8 cellular contexts compared by ENCODE assay signal in genomic region chr15:44662478-44663409, GRCh38. TPM values are rescaled to one million over a fixed set of nuclear protein-coding genes. Genes with fewer than 3 reads are reported as not detected.
DNase-seq lines count a peak whose midpoint lies in the region; ATAC-seq, FAIRE-seq and TF ChIP-seq lines count a peak whose summit lies in the region.

No MANE protein-coding gene starts in this region.

- peak; percentile 68 for ATAC-seq in CD8-positive, alpha-beta T cell

- DNase-seq in CD8-positive, alpha-beta T cell = peak; percentile 75 to 92 (median 81)
- DNase-seq in GM20000 (ENCODE audit: low spot score) = peak; percentile 59
- peak; percentile 36 for DNase-seq in HS-27A (ENCODE audit: low read depth)
- peak; percentile 55 for DNase-seq in RCC 7860 (ENCODE audit: low spot score)
- DNase-seq in activated T-helper 2 cell treated with anti-CD3 and anti-CD28 coated beads, Interferon-gamma antibody, Interleukin-2, Interleukin-4, amounts not matched to agents 10 μg/mL and 5 μg/mL and 100 μg/mL, durations not matched to agents 14 hours and 24 hours and 36 hours (ENCODE audit: low spot score) = peak; percentile 84
- peak; percentile 28 to 70 for DNase-seq in foreskin fibroblast
- peak; percentile 85 to 90 for DNase-seq in suprapubic skin (ENCODE audit: low spot score in 2 of 2)

- H3K4me3 Mint-ChIP-seq in CD8-positive, alpha-beta T cell = peak overlapping the region; percentile 99
- H3K4me3 Mint-ChIP-seq in activated T-helper 2 cell treated with anti-CD3 and anti-CD28 coated beads, Interferon-gamma antibody, Interleukin-2, Interleukin-4, amounts not matched to agents 10 μg/mL and 5 μg/mL and 100 μg/mL, durations not matched to agents 14 hours and 24 hours and 36 hours (ENCODE audit: low read depth) = peak overlapping the region; percentile 90

- peaks cover 4% of the 10 kb centered on the region for H3K36me3 ChIP-seq in CD8-positive, alpha-beta T cell (ENCODE audit: insufficient read depth, low read length)
- peaks cover 26% of the 10 kb centered on the region for H3K36me3 ChIP-seq in neutrophil
- H3K36me3 ChIP-seq in suprapubic skin = peaks cover 22% of the 10 kb centered on the region

- peaks cover 60% of the 10 kb centered on the region for H3K4me1 Mint-ChIP-seq in CD8-positive, alpha-beta T cell (ENCODE audit: low read depth)
- H3K4me1 Mint-ChIP-seq in activated T-helper 2 cell treated with anti-CD3 and anti-CD28 coated beads, Interferon-gamma antibody, Interleukin-2, Interleukin-4, amounts not matched to agents 10 μg/mL and 5 μg/mL and 100 μg/mL, durations not matched to agents 14 hours and 24 hours and 36 hours (ENCODE audit: low read depth) = peaks cover 46% of the 10 kb centered on the region

- H3K27me3 ChIP-seq in CD8-positive, alpha-beta T cell (ENCODE audit: insufficient read depth, low read length) = no peaks in the 10 kb centered on the region
- no peaks in the 10 kb centered on the region for H3K27me3 ChIP-seq in neutrophil
- H3K27me3 ChIP-seq in suprapubic skin = no peaks in the 10 kb centered on the region

- CTCF ChIA-PET in CD8-positive, alpha-beta T cell (lab: Charles Lee) = interaction anchor here (0.7 to 8.9 kb wide), 25 partner anchors 10 to 128 kb away, joined by 3 to 282 read pairs (median 8); partner anchors contain the start of genes B2M, PATL2 and TRIM69

- no peaks in the 10 kb centered on the region for H3K9me3 ChIP-seq in CD8-positive, alpha-beta T cell (ENCODE audit: low read length)
- H3K9me3 ChIP-seq in neutrophil (no peaks in the 10 kb centered on the region), suprapubic skin (no peaks in the 10 kb centered on the region)

- peak overlapping the region; percentile 96 for H3K27ac Mint-ChIP-seq in CD8-positive, alpha-beta T cell
- H3K27ac Mint-ChIP-seq in activated T-helper 2 cell treated with anti-CD3 and anti-CD28 coated beads, Interferon-gamma antibody, Interleukin-2, Interleukin-4, amounts not matched to agents 10 μg/mL and 5 μg/mL and 100 μg/mL, durations not matched to agents 14 hours and 24 hours and 36 hours = peak overlapping the region; percentile 98

- peak overlapping the region; percentile 82 for H3K27ac ChIP-seq in CD8-positive, alpha-beta T cell (ENCODE audit: low read depth, low read length)
- H3K27ac ChIP-seq in neutrophil (peak overlapping the region; percentile 99), suprapubic skin (peak overlapping the region; percentile 94)

- TF ChIP-seq POLR2A in suprapubic skin (IDR thresholded peaks at IDR 0.05) = no peak

- no peak for TF ChIP-seq EP300 in suprapubic skin (IDR thresholded peaks at IDR 0.05)

- TF ChIP-seq CTCF in CD8-positive, alpha-beta T cell (IDR thresholded peaks at IDR 0.05) = no peak
- TF ChIP-seq CTCF in GM20000 (IDR thresholded peaks at IDR 0.05; ENCODE audit: extremely low read depth, missing control alignments) (no peak), foreskin fibroblast (IDR thresholded peaks at IDR 0.05; ENCODE audit: low read depth, low read length) (no peak), neutrophil (IDR thresholded peaks at IDR 0.05) (no peak), suprapubic skin (IDR thresholded peaks at IDR 0.05) (no peak)

- peak overlapping the region; percentile 52 for H3K4me3 ChIP-seq in CD8-positive, alpha-beta T cell (ENCODE audit: low read depth, low read length)
- H3K4me3 ChIP-seq in foreskin fibroblast (ENCODE audit: low read depth in 1 of 2, low read length in 2 of 2) = peak overlapping the region; percentile 80 to 86
- H3K4me3 ChIP-seq in neutrophil (ENCODE audit: low read depth in 1 of 2, low read length in 1 of 2) = peak overlapping the region; percentile 87 to 100
- H3K4me3 ChIP-seq in suprapubic skin = peak overlapping the region; percentile 82

- H3K27me3 Mint-ChIP-seq in CD8-positive, alpha-beta T cell (ENCODE audit: low read depth) = no peaks in the 10 kb centered on the region
- H3K27me3 Mint-ChIP-seq in activated T-helper 2 cell treated with anti-CD3 and anti-CD28 coated beads, Interferon-gamma antibody, Interleukin-2, Interleukin-4, amounts not matched to agents 10 μg/mL and 5 μg/mL and 100 μg/mL, durations not matched to agents 14 hours and 24 hours and 36 hours (ENCODE audit: low read depth) = no peaks in the 10 kb centered on the region

- H3K4me1 ChIP-seq in CD8-positive, alpha-beta T cell (ENCODE audit: insufficient read depth, low read length) = peaks cover 50% of the 10 kb centered on the region
- H3K4me1 ChIP-seq in neutrophil (ENCODE audit: control insufficient read depth in 1 of 2, insufficient read depth in 1 of 2, low read depth in 1 of 2, low read length in 1 of 2) (peaks cover 32 to 45% of the 10 kb centered on the region in 2 experiments), suprapubic skin (peaks cover 31% of the 10 kb centered on the region)

- FAIRE-seq in RCC 7860 (lab: Jason Lieb, UNC) = no peak

- H3K9me3 Mint-ChIP-seq in CD8-positive, alpha-beta T cell = no peaks in the 10 kb centered on the region
- H3K9me3 Mint-ChIP-seq in activated T-helper 2 cell treated with anti-CD3 and anti-CD28 coated beads, Interferon-gamma antibody, Interleukin-2, Interleukin-4, amounts not matched to agents 10 μg/mL and 5 μg/mL and 100 μg/mL, durations not matched to agents 14 hours and 24 hours and 36 hours = no peaks in the 10 kb centered on the region

- WGBS in suprapubic skin = 19% methylated on average over 27 of the region's 34 CpGs

- POLR2A ChIA-PET in CD8-positive, alpha-beta T cell (lab: Charles Lee) = interaction anchor here (0.8 to 35.7 kb wide), 25 partner anchors 8 to 136 kb away, joined by 3 to 1993 read pairs (median 5); partner anchors contain the start of genes B2M, EIF3J, PATL2 and TRIM69

- intact Hi-C loops in CD8-positive, alpha-beta T cell (cut with DNase I, micrococcal nuclease) = loop anchor here (1.0 to 10.0 kb wide), 9 partner anchors 21 to 238 kb away; partner anchors contain the start of genes B2M (in 2 of the 2), CTDSPL2 (in 2 of the 2), PATL2 (in 2 of the 2) and EIF3J (in 1 of the 2)
- intact Hi-C loops in activated T-helper 2 cell treated with anti-CD3 and anti-CD28 coated beads, Interferon-gamma antibody, Interleukin-2, Interleukin-4, amounts not matched to agents 10 μg/mL and 5 μg/mL and 100 μg/mL, durations not matched to agents 14 hours and 24 hours and 36 hours (cut with micrococcal nuclease) = loop anchor here (1.0 to 2.0 kb wide), 4 partner anchors 15 to 74 kb away; partner anchors contain the start of genes B2M, PATL2 and TRIM69

- peaks cover 28% of the 10 kb centered on the region for H3K36me3 Mint-ChIP-seq in CD8-positive, alpha-beta T cell
- H3K36me3 Mint-ChIP-seq in activated T-helper 2 cell treated with anti-CD3 and anti-CD28 coated beads, Interferon-gamma antibody, Interleukin-2, Interleukin-4, amounts not matched to agents 10 μg/mL and 5 μg/mL and 100 μg/mL, durations not matched to agents 14 hours and 24 hours and 36 hours (ENCODE audit: low read depth) = peaks cover 21% of the 10 kb centered on the region

RNA-seq across cellular contexts. Expression of gene SPG11, which starts 0.7 kb away (rescaled TPM):
- 10 to 100 TPM; 41.9 to 42.4 TPM for total RNA-seq in CD8-positive, alpha-beta T cell
- 71.2 and 75.8 TPM in 2 replicates for total RNA-seq in activated T-helper 2 cell treated with anti-CD3 and anti-CD28 coated beads, Interferon-gamma antibody, Interleukin-2, Interleukin-4, amounts not matched to agents 10 μg/mL and 5 μg/mL and 100 μg/mL, durations not matched to agents 14 hours and 24 hours and 36 hours
- 100 to 1,000 TPM in 1 of 4 donors, 10 to 100 TPM in 3; 65.1 to 195 (median 87.6) TPM for total RNA-seq in suprapubic skin

RNA-seq across cellular contexts. Expression of gene PATL2, which starts 48.4 kb away (rescaled TPM):
- 10 to 100 TPM; 32.8 to 35.7 TPM for total RNA-seq in CD8-positive, alpha-beta T cell
- 15.3 and 16.9 TPM in 2 replicates for total RNA-seq in activated T-helper 2 cell treated with anti-CD3 and anti-CD28 coated beads, Interferon-gamma antibody, Interleukin-2, Interleukin-4, amounts not matched to agents 10 μg/mL and 5 μg/mL and 100 μg/mL, durations not matched to agents 14 hours and 24 hours and 36 hours
- 1 to 10 TPM in 1 of 4 donors, under 1 TPM in 2, not detected in 1; 0.57 to 1.2 (median 0.86) TPM for total RNA-seq in suprapubic skin

RNA-seq across cellular contexts. Expression of gene B2M, which starts 48.6 kb away (rescaled TPM):
- total RNA-seq in CD8-positive, alpha-beta T cell = 1,000 to 10,000 TPM; 4,250 to 4,545 TPM
- 4,961 and 5,148 TPM in 2 replicates for total RNA-seq in activated T-helper 2 cell treated with anti-CD3 and anti-CD28 coated beads, Interferon-gamma antibody, Interleukin-2, Interleukin-4, amounts not matched to agents 10 μg/mL and 5 μg/mL and 100 μg/mL, durations not matched to agents 14 hours and 24 hours and 36 hours
- total RNA-seq in suprapubic skin = 1,000 to 10,000 TPM; 3,609 to 4,918 (median 4,073) TPM

Comparison
In these comparisons a context has a peak if more than half of its experiments do, and no peak if none do; other contexts are left out.
1. Peak in every context shown above with its lines: DNase-seq, ATAC-seq, H3K4me3 ChIP-seq and H3K27ac ChIP-seq.
2. DNase-seq: peak in every context shown above with its lines; median percentile 88 in suprapubic skin; 84 in activated T-helper 2 cell treated with anti-CD3 and anti-CD28 coated beads, Interferon-gamma antibody, Interleukin-2, Interleukin-4, amounts not matched to agents 10 μg/mL and 5 μg/mL and 100 μg/mL, durations not matched to agents 14 hours and 24 hours and 36 hours; 81 in CD8-positive, alpha-beta T cell; 59 in GM20000; 55 in RCC 7860; 49 in foreskin fibroblast; 36 in HS-27A.